In genomic region chr9:137200311-137201204, GRCh38 we compare ENCODE assay signal across 1 cellular context.
A peak's percentile ranks its signal among the peaks of the same experiment; 100 is the strongest.
TF ChIP-seq lines count a peak whose summit lies in the region.

TPRN (minus strand) TSS chr9:137200741; CDS start chr9:137200711, 30 bp downstream.

TF ChIP-seq in H1, 55 proteins besides CTCF, POLR2A, EP300 and RAD21 (continued from another document):
- TF ChIP-seq ATF2 (IDR thresholded peaks at IDR 0.05; ENCODE audit: low read length) (no peak), GTF2F1 (IDR thresholded peaks at IDR 0.05; ENCODE audit: borderline replicate concordance, low read depth, low read length) (peak; percentile 74; the same call in 1 of the 2 replicates), SP2 (IDR thresholded peaks at IDR 0.05; ENCODE audit: low read length) (peak; percentile 66), POLR2AphosphoS5 (IDR thresholded peaks at IDR 0.05; ENCODE audit: low read depth, low read length) (peak; percentile 35), NRF1 (IDR thresholded peaks at IDR 0.05; ENCODE audit: low read depth, low read length) (no peak), CHD1 (IDR thresholded peaks at IDR 0.05; ENCODE audit: low read depth, low read length) (no peak), BRCA1 (IDR thresholded peaks at IDR 0.05; ENCODE audit: low read depth, low read length) (no peak), TAF7 (optimal IDR thresholded peaks at IDR 0.05; ENCODE audit: borderline replicate concordance, low read depth, low read length) (peak; percentile 97), KDM1A (IDR thresholded peaks at IDR 0.05; ENCODE audit: borderline replicate concordance, low read length) (no peak), CBX8 (IDR thresholded peaks at IDR 0.05; ENCODE audit: borderline replicate concordance, low read depth, low read length) (no peak), JUN (IDR thresholded peaks at IDR 0.05; ENCODE audit: low read depth, low read length) (no peak), TBP (IDR thresholded peaks at IDR 0.05; ENCODE audit: low read depth, low read length) (peak; percentile 91), ZNF274 (IDR thresholded peaks at IDR 0.05; ENCODE audit: borderline replicate concordance, extremely low read depth, low read length) (no peak), FOSL1 (IDR thresholded peaks at IDR 0.05; ENCODE audit: insufficient read depth, low read depth, low read length) (no peak), BCL11A (IDR thresholded peaks at IDR 0.05; ENCODE audit: low read depth in 2 of 2, low read length in 2 of 2) (no peak), RXRA (IDR thresholded peaks at IDR 0.05; ENCODE audit: insufficient read depth, low read depth, low read length) (no peak), GABPA (IDR thresholded peaks at IDR 0.05; ENCODE audit: borderline replicate concordance, insufficient read depth, low read length) (peak; percentile 34; the same call in 1 of the 2 replicates), CBX5 (IDR thresholded peaks at IDR 0.05; ENCODE audit: low read depth, low read length) (no peak), ATF3 (IDR thresholded peaks at IDR 0.05; ENCODE audit: insufficient read depth, low read depth, low read length) (no peak), TCF12 (IDR thresholded peaks at IDR 0.05; ENCODE audit: low read depth, low read length) (no peak), CREB1 (IDR thresholded peaks at IDR 0.05) (peak; percentile 47; the same call in 1 of the 2 replicates), SP1 (IDR thresholded peaks at IDR 0.05; ENCODE audit: low read depth, low read length) (peak; percentile 96), SIX5 (IDR thresholded peaks at IDR 0.05; ENCODE audit: low read depth, low read length) (no peak), JUND (IDR thresholded peaks at IDR 0.05; ENCODE audit: low read length) (no peak), E2F6 (IDR thresholded peaks at IDR 0.05) (no peak), RFX5 (IDR thresholded peaks at IDR 0.05; ENCODE audit: borderline replicate concordance, low read depth, low read length) (no peak), SUZ12 (IDR thresholded peaks at IDR 0.05; ENCODE audit: low read length) (no peak), CHD2 (IDR thresholded peaks at IDR 0.05; ENCODE audit: low read length) (peak; percentile 83), NANOG (IDR thresholded peaks at IDR 0.05; ENCODE audit: insufficient read depth, low read depth, low read length, poor library complexity, severe bottlenecking) (no peak), EZH2 (IDR thresholded peaks at IDR 0.05; ENCODE audit: low read depth, low read length, severe bottlenecking) (no peak), SIN3A (conservative IDR thresholded peaks at IDR 0.05 in 1 of 2, IDR thresholded peaks at IDR 0.05 in 1 of 2; ENCODE audit: low read depth in 1 of 2, low read length in 2 of 2) (peak; percentile 39 to 72; a peak in 2 of 4 replicates), TAF1 (IDR thresholded peaks at IDR 0.05; ENCODE audit: low read depth, low read length) (peak; percentile 99), CHD7 (IDR thresholded peaks at IDR 0.05; ENCODE audit: insufficient replicate concordance, low read length) (no peak), MAX (IDR thresholded peaks at IDR 0.05) (peak; percentile 58), PHF8 (conservative IDR thresholded peaks at IDR 0.05; ENCODE audit: low read depth, low read length) (peak; percentile 71), ASH2L (IDR thresholded peaks at IDR 0.05; ENCODE audit: low read length) (no peak), EGR1 (IDR thresholded peaks at IDR 0.05; ENCODE audit: borderline replicate concordance, low read depth, low read length) (0 out of 2 replicates have a peak, but pooled peaks have one; percentile 12), SAP30 (IDR thresholded peaks at IDR 0.05; ENCODE audit: insufficient read depth, insufficient replicate concordance, low read length) (no peak), RBBP5 (IDR thresholded peaks at IDR 0.05; ENCODE audit: borderline replicate concordance, low read depth, low read length) (no peak; the same call in 1 of the 2 replicates), RNF2 (IDR thresholded peaks at IDR 0.05; ENCODE audit: borderline replicate concordance, low read depth, low read length, missing control alignments, poor library complexity, severe bottlenecking) (no peak), SP4 (IDR thresholded peaks at IDR 0.05; ENCODE audit: low read length) (peak; percentile 93), USF2 (IDR thresholded peaks at IDR 0.05; ENCODE audit: low read length) (no peak; the same call in 1 of the 2 replicates), BACH1 (IDR thresholded peaks at IDR 0.05; ENCODE audit: low read length) (no peak), YY1 (IDR thresholded peaks at IDR 0.05; ENCODE audit: low read depth, low read length) (peak; percentile 89; the same call in 1 of the 2 replicates)
